In genomic region chr15:63121382-63122001, GRCh38 we compare ENCODE assay signal across 8 cellular contexts. TPM values are rescaled to one million over a fixed set of nuclear protein-coding genes. Genes with fewer than 3 reads are reported as not detected.
A peak's percentile ranks its signal among the peaks of the same experiment; 100 is the strongest.
DNase-seq lines count a peak whose midpoint lies in the region; ATAC-seq lines count a peak whose summit lies in the region.

Gene LACTB, plus strand, starts transcription at chr15:63121861. Its CDS starts 11 bp downstream, at chr15:63121872.

- H3K27me3 ChIP-seq in mononuclear cell (ENCODE audit: insufficient read depth, low read length), result no peaks in the 10 kb centered on the region

- H3K4me3 ChIP-seq in mononuclear cell (ENCODE audit: low read length), result peak within 1 kb of the TSS; percentile 87

- DNase-seq in COR-L47 (lab: John Stamatoyannopoulos, UW), result peak; percentile 86
- DNase-seq in HUDEP-2 (lab: John Stamatoyannopoulos, UW; ENCODE audit: unreplicated experiment in 76 of 76), result peak in 75 of 76 experiments; percentile 9 to 89 (median 78)
- DNase-seq in OCI-M1 (lab: John Stamatoyannopoulos, UW), result peak; percentile 92
- DNase-seq in activated T-cell treated with anti-CD3 and anti-CD28 coated beads for 48 hours (ENCODE audit: low read depth), result peak; percentile 81
- DNase-seq in epithelial cell of prostate (ENCODE audit: low read depth, low spot score), result peak; percentile 37
- DNase-seq in stimulated activated CD8-positive, alpha-beta memory T cell treated with anti-CD3 and anti-CD28 coated beads, Interleukin-4, amount 100 ng/mL, for 1 hour (ENCODE audit: low read depth in 2 of 2, low spot score in 1 of 2), result peak; percentile 38 to 52

- peaks cover 11% of the 10 kb centered on the region for H3K9me3 ChIP-seq in mononuclear cell (ENCODE audit: low read depth, low read length)

- ATAC-seq in GM21367 (IDR thresholded peaks at IDR 0.05; ENCODE audit: unreplicated experiment), result peak; percentile 56

- H3K27ac ChIP-seq in epithelial cell of prostate, result peak within 1 kb of the TSS; percentile 57

- H3K4me1 ChIP-seq in mononuclear cell (ENCODE audit: insufficient read depth, low read length), result peaks cover 9% of the 10 kb centered on the region

RNA-seq across cellular contexts. Expression of gene LACTB, which starts in this region (rescaled TPM):
- total RNA-seq in mononuclear cell, result 37.7 TPM

Comparison
In these comparisons a context has a peak if more than half of its experiments do, and no peak if none do; other contexts are left out.
1. Peak in every context shown above with its lines: DNase-seq, ATAC-seq, H3K4me3 ChIP-seq and H3K27ac ChIP-seq.
2. DNase-seq: peak in every context shown above with its lines; median percentile 92 in OCI-M1; 86 in COR-L47; 81 in activated T-cell treated with anti-CD3 and anti-CD28 coated beads for 48 hours; 78 in HUDEP-2; 45 in stimulated activated CD8-positive, alpha-beta memory T cell treated with anti-CD3 and anti-CD28 coated beads, Interleukin-4, amount 100 ng/mL, for 1 hour; 37 in epithelial cell of prostate.